22 cellular contexts compared by ENCODE assay signal in the genomic region with DNA sequence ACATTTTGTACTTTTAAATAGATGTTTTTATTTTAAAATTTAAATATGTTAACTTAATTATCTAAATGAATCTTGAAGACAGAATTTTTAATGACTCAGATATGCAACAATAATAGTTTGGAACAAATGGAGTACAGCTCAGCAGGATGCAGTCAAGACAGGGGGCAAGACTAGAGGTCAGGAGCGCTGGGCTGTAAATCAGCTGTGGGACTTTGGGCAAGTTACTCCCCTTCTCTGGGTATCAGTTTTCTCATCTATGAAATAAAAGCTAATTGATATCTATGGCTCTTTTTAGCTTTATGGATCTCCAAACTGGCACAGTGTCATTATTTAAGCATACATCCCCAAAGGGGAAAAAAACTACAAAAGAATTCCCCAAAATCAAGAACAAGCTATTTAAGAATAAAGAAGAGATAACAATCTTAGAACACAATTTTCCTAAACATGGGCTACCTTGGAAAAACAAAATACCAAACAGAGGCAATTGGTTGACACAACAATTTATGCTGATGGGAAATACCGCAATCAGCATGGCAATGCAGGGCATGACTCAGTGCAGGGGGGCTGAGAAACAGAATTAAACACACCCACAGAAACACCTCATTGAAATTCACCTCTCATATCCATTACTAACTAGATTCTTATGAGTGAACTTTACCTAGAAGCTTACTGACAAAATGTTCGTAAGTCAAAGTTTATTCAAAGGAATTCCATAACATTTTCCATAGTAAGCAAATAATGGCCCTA.
"Had no signal": no experiment of that assay in that cellular context is flagged by ENCODE, and none has a peak within 500 bp of the region (broad histone marks: within the 10 kb centered on the region; RNA-seq: fewer than 3 reads in every experiment).

No MANE protein-coding gene starts in this region.

- H3K4me3 Mint-ChIP-seq: dendritic cell treated with granulocyte-macrophage colony-stimulating factor and Interleukin-4, amounts not matched to agents 40 ng/mL and 50 ng/mL, for 4 days; naive B cell; nephron; stimulated activated effector memory CD8-positive, alpha-beta T cell treated with anti-CD3 and anti-CD28 coated beads, Interleukin-12 subunit alpha, Interleukin-12 subunit beta, amount 100 ng/mL, for 72 hours had no signal

- H3K27me3 ChIP-seq: right lobe of liver, suprapubic skin, thyroid gland, upper lobe of left lung, uterus had no signal

- H3K4me3 ChIP-seq: heart right ventricle, lung, prostate gland, right lobe of liver, suprapubic skin, thyroid gland, upper lobe of left lung, uterus had no signal

- H3K4me1 Mint-ChIP-seq: naive B cell; stimulated activated effector memory CD8-positive, alpha-beta T cell treated with anti-CD3 and anti-CD28 coated beads, Interleukin-12 subunit alpha, Interleukin-12 subunit beta, amount 100 ng/mL, for 72 hours had no signal

- H3K36me3 Mint-ChIP-seq: naive B cell; stimulated activated effector memory CD8-positive, alpha-beta T cell treated with anti-CD3 and anti-CD28 coated beads, Interleukin-12 subunit alpha, Interleukin-12 subunit beta, amount 100 ng/mL, for 72 hours had no signal

- H3K27ac ChIP-seq: heart right ventricle, parathyroid adenoma, prostate gland, right lobe of liver, suprapubic skin, thyroid gland, upper lobe of left lung, uterus had no signal

- H3K9me3 Mint-ChIP-seq: dendritic cell treated with granulocyte-macrophage colony-stimulating factor and Interleukin-4, amounts not matched to agents 40 ng/mL and 50 ng/mL, for 4 days; naive B cell; stimulated activated effector memory CD8-positive, alpha-beta T cell treated with anti-CD3 and anti-CD28 coated beads, Interleukin-12 subunit alpha, Interleukin-12 subunit beta, amount 100 ng/mL, for 72 hours had no signal

- H3K9me3 ChIP-seq: heart right ventricle, prostate gland, right lobe of liver, suprapubic skin, thyroid gland, upper lobe of left lung, uterus had no signal

- H3K9ac ChIP-seq: parathyroid adenoma had no signal

- H2AFZ ChIP-seq: parathyroid adenoma had no signal

- H3K27ac Mint-ChIP-seq: dendritic cell treated with granulocyte-macrophage colony-stimulating factor and Interleukin-4, amounts not matched to agents 40 ng/mL and 50 ng/mL, for 4 days; naive B cell; stimulated activated effector memory CD8-positive, alpha-beta T cell treated with anti-CD3 and anti-CD28 coated beads, Interleukin-12 subunit alpha, Interleukin-12 subunit beta, amount 100 ng/mL, for 72 hours had no signal

- H3K4me1 ChIP-seq: parathyroid adenoma, prostate gland, right lobe of liver, suprapubic skin, thyroid gland, upper lobe of left lung, uterus had no signal

- H3K79me2 ChIP-seq: parathyroid adenoma had no signal

- DNase-seq: heart right ventricle; hypothalamus; left ventricle myocardium superior; mesendoderm; naive B cell; retina; right lobe of liver; stimulated activated CD4-positive, alpha-beta T cell treated with anti-CD3 and anti-CD28 coated beads, Interleukin-4, amount 100 ng/mL, for 1 hour; stimulated activated CD8-positive, alpha-beta memory T cell treated with anti-CD3 and anti-CD28 coated beads, Interleukin-4, amount 100 ng/mL, for 48 hours; stimulated activated naive CD8-positive, alpha-beta T cell treated with anti-CD3 and anti-CD28 coated beads, Interleukin-15, Interleukin-2, amounts not matched to agents 100 U/mL and 50 U/mL, for 24 hours; thyroid gland; upper lobe of left lung; uterus had no signal

- H3K36me3 ChIP-seq: heart right ventricle, prostate gland, right lobe of liver, suprapubic skin, thyroid gland, upper lobe of left lung, uterus had no signal

- ATAC-seq: heart right ventricle; left ventricle myocardium superior; right lobe of liver; stimulated activated effector memory CD8-positive, alpha-beta T cell treated with anti-CD3 and anti-CD28 coated beads, Interleukin-12 subunit alpha, Interleukin-12 subunit beta, amount 100 ng/mL, for 72 hours; stimulated activated naive CD8-positive, alpha-beta T cell treated with anti-CD3 and anti-CD28 coated beads, Interleukin-15, Interleukin-2, amounts not matched to agents 100 U/mL and 50 U/mL, for 24 hours had no signal

- FAIRE-seq: colon, islet of Langerhans had no signal
